Comparison of ENCODE assay signal across 1 cellular context in genomic region chr9:89318123-89319014, GRCh38.
TF ChIP-seq lines count a peak whose summit lies in the region.

Gene SECISBP2 (plus strand): TSS chr9:89318500. CDS start chr9:89318577, 77 bp downstream.

TF ChIP-seq in HepG2, 621 proteins besides CTCF, POLR2A, EP300 and RAD21 (continued from another document and continues in another):
- TF ChIP-seq PBX3 (CRISPR knock-in tag; IDR thresholded peaks at IDR 0.05; ENCODE audit: borderline replicate concordance) (0 out of 2 replicates have a peak, but pooled peaks have one; percentile 32), ZNF777 (CRISPR knock-in tag; IDR thresholded peaks at IDR 0.05) (peak; percentile 92), NFKB2 (CRISPR knock-in tag; IDR thresholded peaks at IDR 0.05; ENCODE audit: borderline replicate concordance) (peak; percentile 97; the same call in 1 of the 2 replicates), ZNF282 (IDR thresholded peaks at IDR 0.05; ENCODE audit: partially characterized antibody) (no peak), POLR2G (IDR thresholded peaks at IDR 0.05; ENCODE audit: low read depth, low read length) (peak; percentile 95), ZNF879 (CRISPR knock-in tag; IDR thresholded peaks at IDR 0.05) (peak; percentile 92), KLF6 (CRISPR knock-in tag; IDR thresholded peaks at IDR 0.05) (peak; percentile 95), SOX13 (IDR thresholded peaks at IDR 0.05) (no peak; the same call in 1 of the 2 replicates), SOX13 (CRISPR knock-in tag; conservative IDR thresholded peaks at IDR 0.05 in 1 of 2, IDR thresholded peaks at IDR 0.05 in 1 of 2) (peak in 1 of 2 experiments; percentile 33; a peak in 1 of 4 replicates), TGIF2 (CRISPR knock-in tag; IDR thresholded peaks at IDR 0.05) (no peak), HDAC1 (CRISPR knock-in tag; IDR thresholded peaks at IDR 0.05) (peak; percentile 99), ARNT2 (CRISPR knock-in tag; IDR thresholded peaks at IDR 0.05; ENCODE audit: low read depth) (peak; percentile 93), ZNF274 (CRISPR knock-in tag; IDR thresholded peaks at IDR 0.05) (peak; percentile 91), AHDC1 (CRISPR knock-in tag; IDR thresholded peaks at IDR 0.05; ENCODE audit: borderline replicate concordance) (peak; percentile 7), RFX5 (IDR thresholded peaks at IDR 0.05; ENCODE audit: low read depth, low read length) (peak; percentile 63), PHF5A (CRISPR knock-in tag; IDR thresholded peaks at IDR 0.05; ENCODE audit: low read depth, unreplicated experiment) (no peak), TBP (CRISPR knock-in tag; IDR thresholded peaks at IDR 0.05) (no peak), ZNF33B (CRISPR knock-in tag; IDR thresholded peaks at IDR 0.05) (peak; percentile 90), RFX1 (IDR thresholded peaks at IDR 0.05) (no peak), ZNF142 (CRISPR knock-in tag; IDR thresholded peaks at IDR 0.05) (peak; percentile 86), ZNF546 (CRISPR knock-in tag; conservative IDR thresholded peaks at IDR 0.05) (no peak; the same call in 1 of the 2 replicates), MLX (CRISPR knock-in tag; IDR thresholded peaks at IDR 0.05) (no peak; the same call in 1 of the 2 replicates), TP53 (CRISPR knock-in tag; conservative IDR thresholded peaks at IDR 0.05) (peak; percentile 23; the same call in 1 of the 2 replicates), SPEN (CRISPR knock-in tag; IDR thresholded peaks at IDR 0.05; ENCODE audit: low read depth) (peak; percentile 98), ZNF510 (CRISPR knock-in tag; IDR thresholded peaks at IDR 0.05; ENCODE audit: low read depth) (no peak), ZNF7 (CRISPR knock-in tag; IDR thresholded peaks at IDR 0.05) (no peak)
- TF ChIP-seq, protein P1, sequence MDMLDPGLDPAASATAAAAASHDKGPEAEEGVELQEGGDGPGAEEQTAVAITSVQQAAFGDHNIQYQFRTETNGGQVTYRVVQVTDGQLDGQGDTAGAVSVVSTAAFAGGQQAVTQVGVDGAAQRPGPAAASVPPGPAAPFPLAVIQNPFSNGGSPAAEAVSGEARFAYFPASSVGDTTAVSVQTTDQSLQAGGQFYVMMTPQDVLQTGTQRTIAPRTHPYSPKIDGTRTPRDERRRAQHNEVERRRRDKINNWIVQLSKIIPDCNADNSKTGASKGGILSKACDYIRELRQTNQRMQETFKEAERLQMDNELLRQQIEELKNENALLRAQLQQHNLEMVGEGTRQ (IDR thresholded peaks at IDR 0.05; ENCODE audit: low read depth, low read length): peak; percentile 3; the same call in 1 of the 2 replicates
- TF ChIP-seq, protein P1 (CRISPR knock-in tag; IDR thresholded peaks at IDR 0.05; ENCODE audit: borderline replicate concordance): peak; percentile 71
- TF ChIP-seq, protein P2, sequence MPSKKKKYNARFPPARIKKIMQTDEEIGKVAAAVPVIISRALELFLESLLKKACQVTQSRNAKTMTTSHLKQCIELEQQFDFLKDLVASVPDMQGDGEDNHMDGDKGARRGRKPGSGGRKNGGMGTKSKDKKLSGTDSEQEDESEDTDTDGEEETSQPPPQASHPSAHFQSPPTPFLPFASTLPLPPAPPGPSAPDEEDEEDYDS (CRISPR knock-in tag; IDR thresholded peaks at IDR 0.05): peak; percentile 58; the same call in 1 of the 2 replicates
- TF ChIP-seq, protein P3, sequence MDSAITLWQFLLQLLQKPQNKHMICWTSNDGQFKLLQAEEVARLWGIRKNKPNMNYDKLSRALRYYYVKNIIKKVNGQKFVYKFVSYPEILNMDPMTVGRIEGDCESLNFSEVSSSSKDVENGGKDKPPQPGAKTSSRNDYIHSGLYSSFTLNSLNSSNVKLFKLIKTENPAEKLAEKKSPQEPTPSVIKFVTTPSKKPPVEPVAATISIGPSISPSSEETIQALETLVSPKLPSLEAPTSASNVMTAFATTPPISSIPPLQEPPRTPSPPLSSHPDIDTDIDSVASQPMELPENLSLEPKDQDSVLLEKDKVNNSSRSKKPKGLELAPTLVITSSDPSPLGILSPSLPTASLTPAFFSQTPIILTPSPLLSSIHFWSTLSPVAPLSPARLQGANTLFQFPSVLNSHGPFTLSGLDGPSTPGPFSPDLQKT (CRISPR knock-in tag; IDR thresholded peaks at IDR 0.05; ENCODE audit: borderline replicate concordance): peak; percentile 88; the same call in 1 of the 2 replicates
- TF ChIP-seq, protein P4, sequence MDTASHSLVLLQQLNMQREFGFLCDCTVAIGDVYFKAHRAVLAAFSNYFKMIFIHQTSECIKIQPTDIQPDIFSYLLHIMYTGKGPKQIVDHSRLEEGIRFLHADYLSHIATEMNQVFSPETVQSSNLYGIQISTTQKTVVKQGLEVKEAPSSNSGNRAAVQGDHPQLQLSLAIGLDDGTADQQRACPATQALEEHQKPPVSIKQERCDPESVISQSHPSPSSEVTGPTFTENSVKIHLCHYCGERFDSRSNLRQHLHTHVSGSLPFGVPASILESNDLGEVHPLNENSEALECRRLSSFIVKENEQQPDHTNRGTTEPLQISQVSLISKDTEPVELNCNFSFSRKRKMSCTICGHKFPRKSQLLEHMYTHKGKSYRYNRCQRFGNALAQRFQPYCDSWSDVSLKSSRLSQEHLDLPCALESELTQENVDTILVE (CRISPR knock-in tag; IDR thresholded peaks at IDR 0.05): peak; percentile 59
- TF ChIP-seq, protein P5, sequence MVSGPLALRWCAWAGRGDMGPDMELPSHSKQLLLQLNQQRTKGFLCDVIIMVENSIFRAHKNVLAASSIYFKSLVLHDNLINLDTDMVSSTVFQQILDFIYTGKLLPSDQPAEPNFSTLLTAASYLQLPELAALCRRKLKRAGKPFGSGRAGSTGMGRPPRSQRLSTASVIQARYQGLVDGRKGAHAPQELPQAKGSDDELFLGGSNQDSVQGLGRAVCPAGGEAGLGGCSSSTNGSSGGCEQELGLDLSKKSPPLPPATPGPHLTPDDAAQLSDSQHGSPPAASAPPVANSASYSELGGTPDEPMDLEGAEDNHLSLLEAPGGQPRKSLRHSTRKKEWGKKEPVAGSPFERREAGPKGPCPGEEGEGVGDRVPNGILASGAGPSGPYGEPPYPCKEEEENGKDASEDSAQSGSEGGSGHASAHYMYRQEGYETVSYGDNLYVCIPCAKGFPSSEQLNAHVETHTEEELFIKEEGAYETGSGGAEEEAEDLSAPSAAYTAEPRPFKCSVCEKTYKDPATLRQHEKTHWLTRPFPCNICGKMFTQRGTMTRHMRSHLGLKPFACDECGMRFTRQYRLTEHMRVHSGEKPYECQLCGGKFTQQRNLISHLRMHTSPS (CRISPR knock-in tag; IDR thresholded peaks at IDR 0.05; ENCODE audit: low read depth): no peak
- TF ChIP-seq, protein P6, sequence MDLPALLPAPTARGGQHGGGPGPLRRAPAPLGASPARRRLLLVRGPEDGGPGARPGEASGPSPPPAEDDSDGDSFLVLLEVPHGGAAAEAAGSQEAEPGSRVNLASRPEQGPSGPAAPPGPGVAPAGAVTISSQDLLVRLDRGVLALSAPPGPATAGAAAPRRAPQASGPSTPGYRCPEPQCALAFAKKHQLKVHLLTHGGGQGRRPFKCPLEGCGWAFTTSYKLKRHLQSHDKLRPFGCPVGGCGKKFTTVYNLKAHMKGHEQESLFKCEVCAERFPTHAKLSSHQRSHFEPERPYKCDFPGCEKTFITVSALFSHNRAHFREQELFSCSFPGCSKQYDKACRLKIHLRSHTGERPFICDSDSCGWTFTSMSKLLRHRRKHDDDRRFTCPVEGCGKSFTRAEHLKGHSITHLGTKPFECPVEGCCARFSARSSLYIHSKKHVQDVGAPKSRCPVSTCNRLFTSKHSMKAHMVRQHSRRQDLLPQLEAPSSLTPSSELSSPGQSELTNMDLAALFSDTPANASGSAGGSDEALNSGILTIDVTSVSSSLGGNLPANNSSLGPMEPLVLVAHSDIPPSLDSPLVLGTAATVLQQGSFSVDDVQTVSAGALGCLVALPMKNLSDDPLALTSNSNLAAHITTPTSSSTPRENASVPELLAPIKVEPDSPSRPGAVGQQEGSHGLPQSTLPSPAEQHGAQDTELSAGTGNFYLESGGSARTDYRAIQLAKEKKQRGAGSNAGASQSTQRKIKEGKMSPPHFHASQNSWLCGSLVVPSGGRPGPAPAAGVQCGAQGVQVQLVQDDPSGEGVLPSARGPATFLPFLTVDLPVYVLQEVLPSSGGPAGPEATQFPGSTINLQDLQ (CRISPR knock-in tag; IDR thresholded peaks at IDR 0.05): peak; percentile 83
